Comparison of ENCODE assay signal across 1 cellular context in genomic region chr11:304915-305833, GRCh38.
TF ChIP-seq lines count a peak whose summit lies in the region.

No MANE protein-coding gene starts in this region.

TF ChIP-seq in HEK293, 187 proteins besides CTCF, POLR2A, EP300 and RAD21 (continued from another document):
- TF ChIP-seq YY2 (tag by site-specific recombination; IDR thresholded peaks at IDR 0.05) (no peak), ZNF610 (tag by site-specific recombination; IDR thresholded peaks at IDR 0.05; ENCODE audit: borderline replicate concordance) (no peak), ZNF23 (tag by site-specific recombination; IDR thresholded peaks at IDR 0.05; ENCODE audit: borderline replicate concordance) (no peak), ZNF654 (tag by site-specific recombination; IDR thresholded peaks at IDR 0.05; ENCODE audit: low read depth) (peak; percentile 14; the same call in 1 of the 2 replicates)
